ENCODE assay signal across 8 cellular contexts in the genomic region with DNA sequence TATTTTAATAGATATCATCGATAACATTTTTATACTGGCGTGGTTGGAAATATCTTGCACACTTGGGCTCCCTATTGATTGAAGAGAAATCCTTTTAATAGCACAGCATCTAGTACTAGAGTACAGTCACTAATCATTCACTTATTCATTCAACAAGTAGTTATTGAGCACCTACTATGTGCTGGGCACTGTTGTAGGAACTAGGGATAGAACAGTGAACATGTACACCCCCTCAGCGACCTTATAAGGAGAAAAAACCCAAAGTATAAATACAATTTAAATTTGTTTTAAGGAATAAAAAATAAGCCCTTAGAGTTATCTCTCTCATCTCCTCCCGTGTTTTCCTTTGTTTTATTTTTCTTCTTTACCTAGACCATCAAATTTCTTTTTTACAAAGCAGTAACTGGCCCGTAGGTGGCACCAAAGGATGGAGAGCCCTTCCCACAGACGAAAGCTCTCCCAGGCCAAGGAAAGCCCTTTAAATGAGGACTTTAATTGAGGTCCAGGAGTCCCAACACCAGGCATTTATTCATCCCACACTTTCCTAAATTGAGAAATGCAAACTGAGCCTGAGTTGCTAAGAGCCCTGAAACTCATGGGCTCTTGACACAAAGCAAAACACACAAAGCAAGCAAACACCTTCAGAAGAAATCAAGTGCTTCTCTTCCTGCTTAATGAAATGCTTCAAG. TPM values are rescaled to one million over a fixed set of nuclear protein-coding genes. Genes with fewer than 3 reads are reported as not detected.
A peak's percentile ranks its signal among the peaks of the same experiment; 100 is the strongest.
DNase-seq lines count a peak whose midpoint lies in the region; ATAC-seq, FAIRE-seq and TF ChIP-seq lines count a peak whose summit lies in the region.

No MANE protein-coding gene starts in this region.

- no TSS peak for BruUV-seq in HepG2 (replicated peaks; lab: Mats Ljungman, UMichigan)

- TF ChIP-seq EP300 in HepG2 (IDR thresholded peaks at IDR 0.05; ENCODE audit: low read depth in 2 of 2, low read length in 2 of 2), result no peak
- TF ChIP-seq EP300 in HepG2 (CRISPR knock-in tag; IDR thresholded peaks at IDR 0.05; ENCODE audit: borderline replicate concordance), result no peak

- no peak overlapping the region for H2AFZ ChIP-seq in HepG2 (ENCODE audit: low read length)

- 50 to 59% (median 54%) methylated on average over 6 of the region's 6 CpGs for WGBS in adrenal gland, 4 donors
- 60% methylated on average over 6 of the region's 6 CpGs for WGBS in HepG2 (ENCODE audit: low lambda C conversion rate)

- no peak overlapping the region for H3K4me2 ChIP-seq in HepG2 (ENCODE audit: low read depth, low read length)

- peak; percentile 74 for TF ChIP-seq CTCF in LNCaP clone FGC (IDR thresholded peaks at IDR 0.05; ENCODE audit: control insufficient read depth, extremely low read depth, insufficient read depth)
- peak; percentile 20 to 55 (median 51) for TF ChIP-seq CTCF in adrenal gland (IDR thresholded peaks at IDR 0.05)
- peak; percentile 44 for TF ChIP-seq CTCF in HepG2 (CRISPR knock-in tag; IDR thresholded peaks at IDR 0.05)

- H3K36me3 ChIP-seq in adrenal gland (replicated peaks in 1 of 2) (peaks cover 0 to 49% of the 10 kb centered on the region in 2 donors), HepG2 (replicated peaks in 1 of 2; ENCODE audit: control insufficient read depth in 1 of 2, insufficient read depth in 2 of 2, low read length in 2 of 2) (peaks cover 4 to 17% of the 10 kb centered on the region in 2 experiments; a peak in 4 of 5 replicates)

- FAIRE-seq in HepG2 (lab: Jason Lieb, UNC), result no peak

- DNase-seq in NCI-H1436 (lab: John Stamatoyannopoulos, UW), result peak; percentile 2
- DNase-seq in NCI-H1436 treated with DMSO at 0.1 percent for 48 hours (lab: John Stamatoyannopoulos, UW), result no peak
- DNase-seq in LNCaP clone FGC (ENCODE audit: low read depth), result peak; percentile 11
- peak in 4 of 7 donors; percentile 31 to 54 (median 40) for DNase-seq in adrenal gland
- peak; percentile 10 for DNase-seq in HepG2 (ENCODE audit: low spot score)
- no peak for DNase-seq in NCI-H526 treated with DMSO at 0.1 percent for 48 hours (lab: John Stamatoyannopoulos, UW)
- DNase-seq in putamen (ENCODE audit: low spot score), result no peak

- ATAC-seq in HepG2 (peak; percentile 47; the same call in 1 of the 3 replicates), GM18907 (IDR thresholded peaks at IDR 0.05; ENCODE audit: unreplicated experiment) (no peak)

- H3K9me3 ChIP-seq in adrenal gland (replicated peaks in 1 of 3) (no peaks in the 10 kb centered on the region), HepG2 (ENCODE audit: low read length) (no peaks in the 10 kb centered on the region)

- no peak overlapping the region for H3K4me3 ChIP-seq in LNCaP clone FGC (ENCODE audit: low read depth, low read length)
- no peak overlapping the region for H3K4me3 ChIP-seq in adrenal gland
- H3K4me3 ChIP-seq in HepG2 (replicated peaks in 1 of 3; ENCODE audit: insufficient read depth in 1 of 3, low read depth in 2 of 3, low read length in 3 of 3), result no peak overlapping the region

- CTCF ChIA-PET in HepG2 (lab: Yijun Ruan, JAX; ENCODE audit: low intra/inter-chr PET ratio, low total read pairs), result interaction anchor here (0.8 to 1.5 kb wide), 2 partner anchors 44 to 212 kb away, joined by 3 to 6 read pairs; a partner anchor contains a TSS

- intact Hi-C loops in adrenal gland (cut with DNase I) (no loop called here), HepG2 (cut with micrococcal nuclease; ENCODE audit: unreplicated experiment) (loop anchor here (2.0 kb wide), 1 partner anchor 44 kb away; no protein-coding TSS in a partner anchor)

- H3K27me3 ChIP-seq in adrenal gland (no peaks in the 10 kb centered on the region), HepG2 (ENCODE audit: control insufficient read depth in 1 of 2, insufficient read depth in 2 of 2, low read length in 2 of 2) (no peaks in the 10 kb centered on the region)

- H4K20me1 ChIP-seq in HepG2 (ENCODE audit: insufficient read depth, low read length), result no peaks in the 10 kb centered on the region

- TF ChIP-seq POLR2A in adrenal gland (IDR thresholded peaks at IDR 0.05), result no peak
- TF ChIP-seq POLR2A in HepG2 (IDR thresholded peaks at IDR 0.05; ENCODE audit: insufficient read depth in 1 of 2, low read depth in 2 of 2, low read length in 2 of 2), result no peak

- in situ Hi-C loops in HepG2 (cut with HindIII; ENCODE audit: extremely low pct_ligation_motif_present, low pct_unique_long_range_greater_than_20kb), result no loop called here

- no peak for TF ChIP-seq RAD21 in HepG2 (CRISPR knock-in tag; IDR thresholded peaks at IDR 0.05)

- POLR2A ChIA-PET in HepG2 (lab: Yijun Ruan, JAX), result no interaction called here

- no peak overlapping the region for H3K9ac ChIP-seq in HepG2 (ENCODE audit: insufficient read depth, low read depth, low read length)

- H3K27ac ChIP-seq in adrenal gland (no peak overlapping the region), HepG2 (ENCODE audit: extremely low read length, insufficient read depth, low read length) (no peak overlapping the region)

- no peaks in the 10 kb centered on the region for H3K4me1 ChIP-seq in adrenal gland (replicated peaks in 1 of 2)
- H3K4me1 ChIP-seq in HepG2 (ENCODE audit: insufficient read depth, low read length), result no peaks in the 10 kb centered on the region

- H3K79me2 ChIP-seq in HepG2 (ENCODE audit: insufficient read depth, low read length), result no peaks in the 10 kb centered on the region

TF ChIP-seq in HepG2, 621 proteins besides CTCF, POLR2A, EP300 and RAD21 (continues in another document):
- TF ChIP-seq, protein P1, sequence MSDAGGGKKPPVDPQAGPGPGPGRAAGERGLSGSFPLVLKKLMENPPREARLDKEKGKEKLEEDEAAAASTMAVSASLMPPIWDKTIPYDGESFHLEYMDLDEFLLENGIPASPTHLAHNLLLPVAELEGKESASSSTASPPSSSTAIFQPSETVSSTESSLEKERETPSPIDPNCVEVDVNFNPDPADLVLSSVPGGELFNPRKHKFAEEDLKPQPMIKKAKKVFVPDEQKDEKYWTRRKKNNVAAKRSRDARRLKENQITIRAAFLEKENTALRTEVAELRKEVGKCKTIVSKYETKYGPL (CRISPR knock-in tag; IDR thresholded peaks at IDR 0.05), result no peak
- no peak for TF ChIP-seq FOSL2 (CRISPR knock-in tag; IDR thresholded peaks at IDR 0.05)
- no peak for TF ChIP-seq GTF3A (CRISPR knock-in tag; conservative IDR thresholded peaks at IDR 0.05)
- no peak for TF ChIP-seq ZSCAN20 (CRISPR knock-in tag; IDR thresholded peaks at IDR 0.05; ENCODE audit: borderline replicate concordance)
- no peak for TF ChIP-seq ZNF234 (CRISPR knock-in tag; conservative IDR thresholded peaks at IDR 0.05)
- no peak for TF ChIP-seq MED13 (CRISPR knock-in tag; IDR thresholded peaks at IDR 0.05)
- TF ChIP-seq SMC3 (IDR thresholded peaks at IDR 0.05; ENCODE audit: low read length), result peak; percentile 38
- TF ChIP-seq PAF1 (CRISPR knock-in tag; IDR thresholded peaks at IDR 0.05), result no peak
- no peak for TF ChIP-seq ZNF788 (CRISPR knock-in tag; IDR thresholded peaks at IDR 0.05; ENCODE audit: borderline replicate concordance)
- TF ChIP-seq CBX1 (IDR thresholded peaks at IDR 0.05; ENCODE audit: low read depth), result no peak
- TF ChIP-seq ZNF546 (CRISPR knock-in tag; conservative IDR thresholded peaks at IDR 0.05), result no peak
- no peak for TF ChIP-seq SRSF9 (IDR thresholded peaks at IDR 0.05; ENCODE audit: borderline replicate concordance, insufficient read depth, low read depth, low read length, poor library complexity, severe bottlenecking)
- no peak for TF ChIP-seq TEAD3 (CRISPR knock-in tag; optimal IDR thresholded peaks at IDR 0.05; ENCODE audit: borderline replicate concordance)
- no peak for TF ChIP-seq ZSCAN21 (CRISPR knock-in tag; IDR thresholded peaks at IDR 0.05; ENCODE audit: borderline replicate concordance)
- no peak for TF ChIP-seq HMGA1 (CRISPR knock-in tag; conservative IDR thresholded peaks at IDR 0.05)
- TF ChIP-seq SOX6 (IDR thresholded peaks at IDR 0.05), result no peak
- no peak for TF ChIP-seq SOX6 (CRISPR knock-in tag; IDR thresholded peaks at IDR 0.05)
- TF ChIP-seq ZNF674 (CRISPR knock-in tag; IDR thresholded peaks at IDR 0.05; ENCODE audit: low read depth), result no peak
- no peak for TF ChIP-seq ZNF10 (CRISPR knock-in tag; IDR thresholded peaks at IDR 0.05; ENCODE audit: borderline replicate concordance, low read depth)
- TF ChIP-seq, protein P2, sequence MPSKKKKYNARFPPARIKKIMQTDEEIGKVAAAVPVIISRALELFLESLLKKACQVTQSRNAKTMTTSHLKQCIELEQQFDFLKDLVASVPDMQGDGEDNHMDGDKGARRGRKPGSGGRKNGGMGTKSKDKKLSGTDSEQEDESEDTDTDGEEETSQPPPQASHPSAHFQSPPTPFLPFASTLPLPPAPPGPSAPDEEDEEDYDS (CRISPR knock-in tag; IDR thresholded peaks at IDR 0.05), result no peak
- no peak for TF ChIP-seq ZNF570 (CRISPR knock-in tag; IDR thresholded peaks at IDR 0.05; ENCODE audit: borderline replicate concordance)

RNA-seq across cellular contexts. Expression of a gene that starts 29.0 kb away (rescaled TPM):
- total RNA-seq in adrenal gland (1,000 to 10,000 TPM; 1,179 to 3,690 (median 2,679) TPM), HepG2 (2016; rRNA removed; fragmentation: Illumina TruSeq; extraction: Trizol) (1,505 and 1,984 TPM in 2 replicates)
- polyA plus RNA-seq in adrenal gland (1,000 to 10,000 TPM; 1,847 to 2,719 (median 2,102) TPM), HepG2 (2011; rRNA removed) (437 and 538 TPM in 2 replicates)
- 232 and 262 TPM in 2 replicates for total RNA-seq in HepG2 (2016; cell fraction: cytosol; rRNA removed; fragmentation: Illumina TruSeq; extraction: Trizol; ENCODE audit: low read depth)
- total RNA-seq in HepG2 (2016; cell fraction: insoluble cytoplasmic fraction; rRNA removed; fragmentation: Illumina TruSeq; extraction: Trizol), result 1,559 and 1,992 TPM in 2 replicates
- 553 and 634 TPM in 2 replicates for total RNA-seq in HepG2 (2016; cell fraction: membrane; rRNA removed; fragmentation: Illumina TruSeq; extraction: Trizol)
- total RNA-seq in HepG2 (2016; cell fraction: nucleus; rRNA removed; fragmentation: Illumina TruSeq; extraction: Trizol), result 497 and 536 TPM in 2 replicates
- 477 and 485 TPM in 2 replicates for polyA plus RNA-seq in HepG2 (2011; cell fraction: cytosol; rRNA removed)
- polyA plus RNA-seq in HepG2 (2011; cell fraction: nucleus; rRNA removed), result 199 and 209 TPM in 2 replicates
- 511 and 820 TPM in 2 replicates for polyA plus RNA-seq in HepG2 (2012)
- polyA plus RNA-seq in HepG2 (2016; cell fraction: cytosol; fragmentation: Illumina TruSeq; extraction: Trizol; ENCODE audit: low read depth), result 248 and 308 TPM in 2 replicates
- polyA plus RNA-seq in HepG2 (2016; cell fraction: insoluble cytoplasmic fraction; fragmentation: Illumina TruSeq; extraction: Trizol; ENCODE audit: low read depth), result 2,115 and 2,133 TPM in 2 replicates
- 458 and 518 TPM in 2 replicates for polyA plus RNA-seq in HepG2 (2016; cell fraction: membrane; fragmentation: Illumina TruSeq; extraction: Trizol; ENCODE audit: low read depth)
- polyA plus RNA-seq in HepG2 (2016; cell fraction: nucleus; fragmentation: Illumina TruSeq; extraction: Trizol; ENCODE audit: insufficient read depth, low read depth), result 949 and 989 TPM in 2 replicates
- 240 and 331 TPM in 2 replicates for polyA minus RNA-seq in HepG2 (2011; rRNA and poly(A)+ RNA removed; ENCODE audit: low replicate concordance)
- 182 and 185 TPM in 2 replicates for polyA minus RNA-seq in HepG2 (2011; cell fraction: cytosol; rRNA and poly(A)+ RNA removed)
- 52.4 and 60.3 TPM in 2 replicates for polyA minus RNA-seq in HepG2 (2011; cell fraction: nucleus; rRNA and poly(A)+ RNA removed)

Comparison
In these comparisons a context has a peak if more than half of its experiments do, and no peak if none do; other contexts are left out.
1. DNase-seq: peak in NCI-H1436 (single experiment), LNCaP clone FGC (single experiment), adrenal gland (4 of 7) and HepG2 (single experiment); none in NCI-H1436 treated with DMSO at 0.1 percent for 48 hours (single experiment), NCI-H526 treated with DMSO at 0.1 percent for 48 hours (single experiment) and putamen (single experiment).
2. Peak in every context shown above with its lines, with median percentiles within 50 percentile points of each other: CTCF ChIP-seq.